In the genomic region with DNA sequence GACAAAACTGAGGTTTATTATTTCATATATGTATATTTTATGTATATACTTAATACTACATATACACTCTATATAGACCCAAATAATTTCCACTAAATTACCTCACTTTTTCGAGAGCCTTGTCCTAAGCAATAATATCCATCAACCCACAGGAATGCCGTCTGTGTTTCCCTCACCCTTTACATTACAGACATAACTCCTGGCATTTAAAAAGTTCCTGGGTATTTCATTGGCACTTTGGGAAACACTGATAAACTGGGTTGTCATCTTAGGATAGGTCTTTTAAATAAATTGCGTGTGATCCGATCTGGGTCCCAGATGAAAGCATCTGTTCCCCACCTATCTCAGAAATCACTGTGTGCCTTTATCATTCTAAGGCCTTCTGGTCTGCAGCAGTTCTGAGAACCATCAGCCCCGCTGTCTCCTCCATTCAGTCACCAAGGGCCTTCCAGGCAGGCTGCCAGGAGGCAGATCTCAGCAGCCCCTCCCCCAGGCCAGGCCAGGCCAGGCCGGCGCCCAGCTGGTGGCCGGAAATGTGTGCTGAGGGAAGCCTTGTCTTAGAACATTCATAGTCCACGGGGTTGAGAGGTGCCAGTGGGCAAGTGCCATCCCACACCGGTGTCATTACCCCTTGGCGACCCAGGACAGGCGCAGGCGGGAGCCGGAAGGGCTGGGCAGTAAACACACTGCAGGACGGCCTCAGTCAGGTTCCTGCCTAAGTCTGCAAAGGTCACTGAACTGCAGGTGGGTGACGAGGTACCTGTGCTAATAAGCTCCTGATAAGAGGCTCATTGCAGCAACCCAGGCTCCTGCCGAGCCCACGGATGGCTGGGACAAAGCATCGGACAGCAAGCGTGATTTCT, we compare ENCODE assay signal across 9 cellular contexts. TPM values are rescaled to one million over a fixed set of nuclear protein-coding genes. Genes with fewer than 3 reads are reported as not detected.
A peak's percentile ranks its signal among the peaks of the same experiment; 100 is the strongest.
DNase-seq lines count a peak whose midpoint lies in the region; ATAC-seq and TF ChIP-seq lines count a peak whose summit lies in the region.
"Had no signal": no experiment of that assay in that cellular context is flagged by ENCODE, and none has a peak within 500 bp of the region (broad histone marks: within the 10 kb centered on the region; RNA-seq: fewer than 3 reads in every experiment).

No MANE protein-coding gene starts in this region.

- no peaks in the 10 kb centered on the region for H3K36me3 Mint-ChIP-seq in CD8-positive, alpha-beta memory T cell

- H3K9me3 Mint-ChIP-seq in CD8-positive, alpha-beta memory T cell, result no peaks in the 10 kb centered on the region
- H3K9me3 Mint-ChIP-seq: T-helper 1 cell treated with Interleukin-12 subunit alpha and Interleukin-12 subunit beta and Interleukin-4 antibody, amounts not matched to agents 30 μg/mL and 1 μg/mL, for 36 hours had no signal

- H3K27ac Mint-ChIP-seq in CD8-positive, alpha-beta memory T cell, result no peak overlapping the region
- H3K27ac Mint-ChIP-seq: T-helper 1 cell treated with Interleukin-12 subunit alpha and Interleukin-12 subunit beta and Interleukin-4 antibody, amounts not matched to agents 30 μg/mL and 1 μg/mL, for 36 hours had no signal

- TF ChIP-seq RAD21 in Ishikawa (IDR thresholded peaks at IDR 0.05; ENCODE audit: low read depth), result no peak

- H3K9me3 ChIP-seq in left lung (no peaks in the 10 kb centered on the region), ascending aorta (no peaks in the 10 kb centered on the region)
- H3K9me3 ChIP-seq in CD8-positive, alpha-beta memory T cell (ENCODE audit: low read length), result no peaks in the 10 kb centered on the region

- peak; percentile 4 for DNase-seq in AG09319 (ENCODE audit: extremely low read depth, low read depth)
- peak; percentile 62 for DNase-seq in astrocyte of the spinal cord (ENCODE audit: low read depth, low spot score)
- DNase-seq in left lung, result peak in 1 of 2 donors; percentile 63
- no peak for DNase-seq in activated CD8-positive, alpha-beta memory T cell treated with anti-CD3 and anti-CD28 coated beads, Interleukin-2, amount 50 U/mL, for 4 hours
- DNase-seq in middle frontal gyrus (ENCODE audit: extremely low spot score, low spot score), result no peak
- no peak for DNase-seq in CD8-positive, alpha-beta memory T cell
- no peak for DNase-seq in ascending aorta (ENCODE audit: low spot score in 2 of 2)

- peaks cover 25 to 62% of the 10 kb centered on the region in 2 donors for H3K27me3 Mint-ChIP-seq in CD8-positive, alpha-beta memory T cell

- H3K4me3 Mint-ChIP-seq in CD8-positive, alpha-beta memory T cell, result no peak overlapping the region
- H3K4me3 Mint-ChIP-seq: T-helper 1 cell treated with Interleukin-12 subunit alpha and Interleukin-12 subunit beta and Interleukin-4 antibody, amounts not matched to agents 30 μg/mL and 1 μg/mL, for 36 hours had no signal

- in situ Hi-C loops in astrocyte of the spinal cord (cut with HindIII; ENCODE audit: low sequenced_read_pairs), result no loop called here

- CTCF ChIA-PET in CD8-positive, alpha-beta memory T cell (lab: Charles Lee), result no interaction called here

- intact Hi-C loops in left lung (cut with DNase I) (no loop called here), ascending aorta (cut with DNase I) (loop anchor here (5.0 kb wide), 1 partner anchor 492 kb away; no protein-coding TSS in a partner anchor)

- H3K4me1 Mint-ChIP-seq in CD8-positive, alpha-beta memory T cell, result peaks cover 3 to 17% (median 8%) of the 10 kb centered on the region in 3 donors

- H3K27me3 ChIP-seq in left lung (peaks cover 47 to 98% of the 10 kb centered on the region in 2 donors), ascending aorta (peaks cover 16% of the 10 kb centered on the region)
- peaks cover 8% of the 10 kb centered on the region for H3K27me3 ChIP-seq in CD8-positive, alpha-beta memory T cell (ENCODE audit: insufficient read depth, low read length, poor library complexity, severe bottlenecking)

- H3K36me3 ChIP-seq in left lung (no peaks in the 10 kb centered on the region), ascending aorta (no peaks in the 10 kb centered on the region)
- H3K36me3 ChIP-seq in CD8-positive, alpha-beta memory T cell (ENCODE audit: insufficient read depth, low read length), result no peaks in the 10 kb centered on the region

- no peak overlapping the region for H3K27ac ChIP-seq in left lung
- no peak overlapping the region for H3K27ac ChIP-seq in CD8-positive, alpha-beta memory T cell (ENCODE audit: low read depth, low read length)
- no peak overlapping the region for H3K27ac ChIP-seq in ascending aorta

- H3K4me3 ChIP-seq in astrocyte of the spinal cord (ENCODE audit: low read depth, low read length), result no peak overlapping the region
- no peak overlapping the region for H3K4me3 ChIP-seq in left lung
- no peak overlapping the region for H3K4me3 ChIP-seq in CD8-positive, alpha-beta memory T cell (ENCODE audit: low read length)
- H3K4me3 ChIP-seq in ascending aorta, result no peak overlapping the region

- ATAC-seq in left lung, result peak; percentile 95

- POLR2A ChIA-PET in CD8-positive, alpha-beta memory T cell (lab: Charles Lee), result no interaction called here

- TF ChIP-seq EP300 in Ishikawa (IDR thresholded peaks at IDR 0.05; ENCODE audit: borderline replicate concordance), result peak; percentile 73

- peaks cover 4 to 20% of the 10 kb centered on the region in 2 donors for H3K4me1 ChIP-seq in left lung
- H3K4me1 ChIP-seq in CD8-positive, alpha-beta memory T cell (ENCODE audit: insufficient read depth, low read length), result no peaks in the 10 kb centered on the region
- H3K4me1 ChIP-seq in ascending aorta, result peaks cover 0 to 14% of the 10 kb centered on the region in 2 donors

- TF ChIP-seq CTCF in AG09319 (IDR thresholded peaks at IDR 0.05; ENCODE audit: low read depth, low read length) (no peak), astrocyte of the spinal cord (IDR thresholded peaks at IDR 0.05; ENCODE audit: low read depth, low read length) (no peak), left lung (IDR thresholded peaks at IDR 0.05) (no peak), ascending aorta (IDR thresholded peaks at IDR 0.05) (no peak)

TF ChIP-seq in Ishikawa, 13 proteins besides CTCF, POLR2A, EP300 and RAD21:
- TF ChIP-seq, protein P1, sequence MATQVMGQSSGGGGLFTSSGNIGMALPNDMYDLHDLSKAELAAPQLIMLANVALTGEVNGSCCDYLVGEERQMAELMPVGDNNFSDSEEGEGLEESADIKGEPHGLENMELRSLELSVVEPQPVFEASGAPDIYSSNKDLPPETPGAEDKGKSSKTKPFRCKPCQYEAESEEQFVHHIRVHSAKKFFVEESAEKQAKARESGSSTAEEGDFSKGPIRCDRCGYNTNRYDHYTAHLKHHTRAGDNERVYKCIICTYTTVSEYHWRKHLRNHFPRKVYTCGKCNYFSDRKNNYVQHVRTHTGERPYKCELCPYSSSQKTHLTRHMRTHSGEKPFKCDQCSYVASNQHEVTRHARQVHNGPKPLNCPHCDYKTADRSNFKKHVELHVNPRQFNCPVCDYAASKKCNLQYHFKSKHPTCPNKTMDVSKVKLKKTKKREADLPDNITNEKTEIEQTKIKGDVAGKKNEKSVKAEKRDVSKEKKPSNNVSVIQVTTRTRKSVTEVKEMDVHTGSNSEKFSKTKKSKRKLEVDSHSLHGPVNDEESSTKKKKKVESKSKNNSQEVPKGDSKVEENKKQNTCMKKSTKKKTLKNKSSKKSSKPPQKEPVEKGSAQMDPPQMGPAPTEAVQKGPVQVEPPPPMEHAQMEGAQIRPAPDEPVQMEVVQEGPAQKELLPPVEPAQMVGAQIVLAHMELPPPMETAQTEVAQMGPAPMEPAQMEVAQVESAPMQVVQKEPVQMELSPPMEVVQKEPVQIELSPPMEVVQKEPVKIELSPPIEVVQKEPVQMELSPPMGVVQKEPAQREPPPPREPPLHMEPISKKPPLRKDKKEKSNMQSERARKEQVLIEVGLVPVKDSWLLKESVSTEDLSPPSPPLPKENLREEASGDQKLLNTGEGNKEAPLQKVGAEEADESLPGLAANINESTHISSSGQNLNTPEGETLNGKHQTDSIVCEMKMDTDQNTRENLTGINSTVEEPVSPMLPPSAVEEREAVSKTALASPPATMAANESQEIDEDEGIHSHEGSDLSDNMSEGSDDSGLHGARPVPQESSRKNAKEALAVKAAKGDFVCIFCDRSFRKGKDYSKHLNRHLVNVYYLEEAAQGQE (IDR thresholded peaks at IDR 0.05; ENCODE audit: low read depth), result no peak
- peak; percentile 90 for TF ChIP-seq NFIC (IDR thresholded peaks at IDR 0.05)
- TF ChIP-seq TCF12 (IDR thresholded peaks at IDR 0.05; ENCODE audit: low read depth), result peak; percentile 87
- TF ChIP-seq, protein P2, sequence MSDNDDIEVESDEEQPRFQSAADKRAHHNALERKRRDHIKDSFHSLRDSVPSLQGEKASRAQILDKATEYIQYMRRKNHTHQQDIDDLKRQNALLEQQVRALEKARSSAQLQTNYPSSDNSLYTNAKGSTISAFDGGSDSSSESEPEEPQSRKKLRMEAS (IDR thresholded peaks at IDR 0.05), result peak; percentile 58
TF ChIP-seq in Ishikawa: peak in this region for 3.

RNA-seq across cellular contexts. Expression of a gene that starts 3.3 kb away (rescaled TPM):
- total RNA-seq in left lung (not detected), ascending aorta (not detected)
- total RNA-seq in CD8-positive, alpha-beta memory T cell, result not detected
- polyA plus RNA-seq in CD8-positive, alpha-beta memory T cell, result not detected

RNA-seq across cellular contexts. Expression of a gene that starts 25.4 kb away (rescaled TPM):
- total RNA-seq in left lung (10 to 100 TPM; 18.0 to 21.6 TPM), ascending aorta (10.2 TPM)
- 10 to 100 TPM; 24.8 to 25.0 TPM for total RNA-seq in CD8-positive, alpha-beta memory T cell
- polyA plus RNA-seq in CD8-positive, alpha-beta memory T cell, result 15.8 TPM

RNA-seq across cellular contexts. Expression of a gene that starts 59.6 kb away (rescaled TPM):
- total RNA-seq in left lung (100 to 1,000 TPM; 243 to 581 TPM), ascending aorta (90.6 TPM)
- total RNA-seq in CD8-positive, alpha-beta memory T cell, result 1 to 10 TPM; 2.8 to 3.8 TPM
- polyA plus RNA-seq in CD8-positive, alpha-beta memory T cell, result 0.18 TPM

Comparison
In these comparisons a context has a peak if more than half of its experiments do, and no peak if none do; other contexts are left out.
1. DNase-seq: peak in AG09319 (single experiment) and astrocyte of the spinal cord (single experiment); none in activated CD8-positive, alpha-beta memory T cell treated with anti-CD3 and anti-CD28 coated beads, Interleukin-2, amount 50 U/mL, for 4 hours (single experiment), middle frontal gyrus (single experiment), CD8-positive, alpha-beta memory T cell (0 of 5) and ascending aorta (0 of 2).
2. RNA of a gene that starts 59.6 kb away (total RNA-seq): 243 to 581 TPM in left lung and 90.6 TPM in ascending aorta (single experiment); 2.8 to 3.8 TPM in CD8-positive, alpha-beta memory T cell; every median in the first group is over 10 times any median in the second.